23 cellular contexts compared by ENCODE assay signal in the genomic region with DNA sequence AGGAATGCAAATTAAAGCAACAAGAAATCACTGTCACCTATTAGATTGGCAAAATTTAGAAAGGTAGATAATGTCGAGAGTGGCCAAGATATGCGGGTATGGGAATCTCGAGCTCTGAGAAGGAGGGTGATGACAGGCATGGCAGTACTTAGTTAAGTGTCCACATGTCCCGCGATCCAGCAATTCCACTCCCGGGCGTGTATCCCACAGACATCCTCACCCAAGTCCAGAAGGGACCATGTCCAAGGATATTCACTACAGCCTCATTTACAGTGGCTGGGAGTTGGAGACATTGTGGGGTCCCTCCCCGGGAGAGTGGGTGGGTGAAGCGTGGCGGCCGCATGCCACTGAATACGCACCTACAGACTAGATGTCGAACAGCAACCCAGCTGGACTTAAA. TPM values are rescaled to one million over a fixed set of nuclear protein-coding genes. Genes with fewer than 3 reads are reported as not detected.
DNase-seq lines count a peak whose midpoint lies in the region; ATAC-seq and TF ChIP-seq lines count a peak whose summit lies in the region.
"Had no signal": no experiment of that assay in that cellular context is flagged by ENCODE, and none has a peak within 500 bp of the region (broad histone marks: within the 10 kb centered on the region; RNA-seq: fewer than 3 reads in every experiment).

No MANE protein-coding gene starts in this region.

- H3K4me3 ChIP-seq in left ventricle myocardium inferior: peak overlapping the region; percentile 21
- H3K4me3 ChIP-seq in stomach smooth muscle (ENCODE audit: low read length in 2 of 2): no peak overlapping the region
- H3K4me3 ChIP-seq in effector memory CD4-positive, alpha-beta T cell (ENCODE audit: insufficient read depth, low read depth, low read length, poor library complexity, severe bottlenecking): no peak overlapping the region
- H3K4me3 ChIP-seq: K562 had no signal

- H3K36me3 ChIP-seq in left ventricle myocardium inferior: no peaks in the 10 kb centered on the region
- no peaks in the 10 kb centered on the region for H3K36me3 ChIP-seq in stomach smooth muscle (ENCODE audit: control insufficient read depth in 2 of 2, insufficient read depth in 2 of 2, low read length in 2 of 2)
- no peaks in the 10 kb centered on the region for H3K36me3 ChIP-seq in effector memory CD4-positive, alpha-beta T cell (ENCODE audit: control insufficient read depth, insufficient read depth, low read length)

- H3K9me3 Mint-ChIP-seq in nephron: no peaks in the 10 kb centered on the region
- H3K9me3 Mint-ChIP-seq: CD14-positive monocyte; CD8-positive, alpha-beta memory T cell had no signal

- ATAC-seq in Right ventricle myocardium inferior (peak; percentile 18), left cardiac atrium (no peak), HG02763 (IDR thresholded peaks at IDR 0.05; ENCODE audit: unreplicated experiment) (no peak)

- peak; percentile 70 for DNase-seq in Right ventricle myocardium inferior (ENCODE audit: missing footprints)
- no peak for DNase-seq in left cardiac atrium
- DNase-seq in left ventricle myocardium inferior: peak; percentile 57
- DNase-seq in effector memory CD4-positive, alpha-beta T cell: no peak
- no peak for DNase-seq in activated CD4-positive, alpha-beta T cell treated with anti-CD3 and anti-CD28 coated beads, Interleukin-2, amount 50 U/mL, for 4 hours
- DNase-seq: BE2C; CD8-positive, alpha-beta memory T cell; GF-D8; Kasumi-1; MV-4-11; NCI-H1105 treated with DMSO at 0.1 percent for 48 hours; NCI-H146; NCI-H446 treated with DMSO at 0.1 percent for 48 hours; NCI-H526; RPMI8226; SHP77 treated with DMSO at 0.1 percent for 48 hours had no signal

- H3K27ac Mint-ChIP-seq in nephron: peak overlapping the region in 2 of 3 experiments; percentile 60 to 80
- H3K27ac Mint-ChIP-seq: CD14-positive monocyte had no signal

- H3K4me1 Mint-ChIP-seq in nephron: peaks cover 85% of the 10 kb centered on the region

- H3K27me3 ChIP-seq in left ventricle myocardium inferior (ENCODE audit: low read depth) (peaks cover 68% of the 10 kb centered on the region), stomach smooth muscle (ENCODE audit: control insufficient read depth in 1 of 2, insufficient read depth in 2 of 2, low read length in 2 of 2) (no peaks in the 10 kb centered on the region)
- no peaks in the 10 kb centered on the region for H3K27me3 ChIP-seq in effector memory CD4-positive, alpha-beta T cell (replicated peaks; ENCODE audit: control insufficient read depth, insufficient read depth, low read length, poor library complexity, severe bottlenecking)
- H3K27me3 ChIP-seq: BE2C had no signal

- H3K27me3 Mint-ChIP-seq in nephron (ENCODE audit: low read depth): peaks cover 10% of the 10 kb centered on the region

- H3K4me1 ChIP-seq in left ventricle myocardium inferior: peaks cover 97% of the 10 kb centered on the region
- H3K4me1 ChIP-seq in stomach smooth muscle (ENCODE audit: control insufficient read depth, insufficient read depth, low read length): peaks cover 92% of the 10 kb centered on the region
- H3K4me1 ChIP-seq in effector memory CD4-positive, alpha-beta T cell (ENCODE audit: control insufficient read depth, insufficient read depth, low read length, poor library complexity, severe bottlenecking): no peaks in the 10 kb centered on the region

- no peaks in the 10 kb centered on the region for H3K36me3 Mint-ChIP-seq in nephron (ENCODE audit: low read depth)
- H3K36me3 Mint-ChIP-seq: CD14-positive monocyte had no signal

- H3K4me3 Mint-ChIP-seq in nephron: peak overlapping the region in 1 of 3 experiments; percentile 34
- H3K4me3 Mint-ChIP-seq: CD14-positive monocyte; CD8-positive, alpha-beta memory T cell had no signal

- no peak overlapping the region for H3K9ac ChIP-seq in stomach smooth muscle (ENCODE audit: low read length in 2 of 2)

- H3K27ac ChIP-seq in left ventricle myocardium inferior (replicated peaks) (peak overlapping the region; percentile 96), stomach smooth muscle (ENCODE audit: low read length) (peak overlapping the region; percentile 90)
- H3K27ac ChIP-seq in effector memory CD4-positive, alpha-beta T cell (ENCODE audit: insufficient read depth, low read length, poor library complexity, severe bottlenecking): no peak overlapping the region
- H3K27ac ChIP-seq: 22Rv1 had no signal

- H3K9me3 ChIP-seq in left ventricle myocardium inferior (replicated peaks) (no peaks in the 10 kb centered on the region), stomach smooth muscle (ENCODE audit: control insufficient read depth in 2 of 2, low read length in 2 of 2) (no peaks in the 10 kb centered on the region)
- H3K9me3 ChIP-seq in effector memory CD4-positive, alpha-beta T cell (ENCODE audit: control insufficient read depth, low read length): no peaks in the 10 kb centered on the region
- H3K9me3 ChIP-seq: BE2C had no signal

- intact Hi-C loops in Right ventricle myocardium inferior (cut with DNase I): no loop called here
- intact Hi-C loops in left cardiac atrium (cut with DNase I): no loop called here
- intact Hi-C loops in left ventricle myocardium inferior (cut with micrococcal nuclease): no loop called here

- no peak for TF ChIP-seq CTCF in left ventricle myocardium inferior (IDR thresholded peaks at IDR 0.05; ENCODE audit: borderline replicate concordance)
- no peak for TF ChIP-seq CTCF in nephron (IDR thresholded peaks at IDR 0.05; ENCODE audit: unreplicated experiment in 3 of 3)

RNA-seq across cellular contexts. Expression of a gene that starts 10.1 kb away (rescaled TPM):
- total RNA-seq in Right ventricle myocardium inferior (97.3 TPM), left cardiac atrium (10 to 100 TPM; 59.1 to 82.1 TPM), left ventricle myocardium inferior (94.1 TPM)

RNA-seq across cellular contexts. Expression of a gene that starts 22.8 kb away (rescaled TPM):
- total RNA-seq in Right ventricle myocardium inferior: 19.4 TPM
- total RNA-seq in left cardiac atrium: 10 to 100 TPM; 13.1 to 63.9 TPM
- total RNA-seq in left ventricle myocardium inferior: 12.6 TPM
- total RNA-seq: M059J had no signal

RNA-seq across cellular contexts. Expression of a gene that starts 56.2 kb away (rescaled TPM):
- not detected for total RNA-seq in Right ventricle myocardium inferior
- under 1 TPM; 0.13 to 0.32 TPM for total RNA-seq in left cardiac atrium
- not detected for total RNA-seq in left ventricle myocardium inferior
- total RNA-seq: M059J had no signal

Comparison
In these comparisons a context has a peak if more than half of its experiments do, and no peak if none do; other contexts are left out.
1. DNase-seq: peak in Right ventricle myocardium inferior (single experiment) and left ventricle myocardium inferior (single experiment); none in left cardiac atrium (single experiment), effector memory CD4-positive, alpha-beta T cell (0 of 3) and activated CD4-positive, alpha-beta T cell treated with anti-CD3 and anti-CD28 coated beads, Interleukin-2, amount 50 U/mL, for 4 hours (0 of 2).